ENCODE assay signal across 8 cellular contexts in the genomic region with DNA sequence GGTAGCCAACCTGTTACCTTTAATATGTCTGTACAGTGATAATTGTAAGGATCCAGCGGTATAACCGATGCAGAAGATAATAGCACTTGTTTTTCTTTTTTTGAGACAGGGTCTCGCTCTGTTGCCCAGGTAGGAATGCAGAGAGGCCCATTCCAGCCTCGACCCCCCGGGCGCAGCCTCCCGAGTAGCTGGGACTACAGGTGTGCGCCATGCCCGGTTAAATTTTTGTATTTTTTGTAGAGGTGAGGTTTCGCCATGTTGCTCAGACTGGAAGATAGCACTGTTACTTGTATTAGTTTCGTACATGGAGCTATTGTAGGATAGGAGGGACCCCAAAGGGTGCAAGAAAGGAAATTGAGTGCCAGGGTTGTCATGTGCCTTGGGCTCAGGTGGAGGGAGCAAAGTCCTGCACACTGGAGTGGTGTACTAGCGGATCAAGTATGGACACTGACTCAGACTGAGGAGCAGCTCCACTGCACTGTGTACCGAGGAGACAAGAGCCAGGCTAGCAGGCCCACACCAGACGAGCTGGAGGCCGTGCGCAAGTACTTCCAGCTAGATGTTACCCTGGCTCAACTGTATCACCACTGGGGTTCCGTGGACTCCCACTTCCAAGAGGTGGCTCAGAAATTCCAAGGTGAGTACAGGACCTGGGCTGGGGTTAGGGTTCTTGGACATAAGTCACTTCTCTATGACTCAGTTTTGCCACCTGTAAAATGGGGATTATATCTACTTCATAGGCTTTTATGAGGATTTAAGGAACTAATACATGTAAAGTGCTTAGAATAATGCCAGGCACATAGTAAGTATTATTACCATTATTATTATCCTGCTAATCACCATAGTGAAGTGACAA. TPM values are rescaled to one million over a fixed set of nuclear protein-coding genes. Genes with fewer than 3 reads are reported as not detected.
DNase-seq lines count a peak whose midpoint lies in the region; ATAC-seq and TF ChIP-seq lines count a peak whose summit lies in the region.

No MANE protein-coding gene starts in this region.

- H3K4me3 ChIP-seq in SU-DHL-6 (ENCODE audit: insufficient read depth, low read length, poor library complexity, severe bottlenecking), result peak overlapping the region; percentile 90
- peak overlapping the region; percentile 79 for H3K4me3 ChIP-seq in psoas muscle

- peak; percentile 49 for DNase-seq in DMS53 (lab: John Stamatoyannopoulos, UW)
- no peak for DNase-seq in DMS53 treated with DMSO at 0.1 percent for 48 hours (lab: John Stamatoyannopoulos, UW; ENCODE audit: unreplicated experiment)
- peak; percentile 35 for DNase-seq in fibroblast of gingiva (ENCODE audit: low read depth)
- no peak for DNase-seq in psoas muscle
- no peak for DNase-seq in occipital lobe (lab: John Stamatoyannopoulos, UW)
- no peak for DNase-seq in amniotic stem cell (lab: John Stamatoyannopoulos, UW)

- H4K20me1 ChIP-seq in SU-DHL-6 (ENCODE audit: low read depth, low read length), result no peaks in the 10 kb centered on the region

- H2AFZ ChIP-seq in SU-DHL-6 (ENCODE audit: low read depth, low read length, severe bottlenecking), result peak overlapping the region; percentile 43

- peaks cover 19% of the 10 kb centered on the region for H3K4me1 ChIP-seq in psoas muscle

- intact Hi-C loops in psoas muscle (cut with DNase I), result loop anchor here in 1 of 2 donors (5.0 kb wide), 1 partner anchor 37 kb away; no protein-coding TSS in a partner anchor

- peak overlapping the region; percentile 89 for H3K27ac ChIP-seq in SU-DHL-6 (ENCODE audit: low read depth, low read length)
- H3K27ac ChIP-seq in psoas muscle, result peak overlapping the region; percentile 86

- H3K9me2 ChIP-seq in SU-DHL-6 (replicated peaks; ENCODE audit: insufficient read depth, low read length), result no peaks in the 10 kb centered on the region

- peaks cover 20% of the 10 kb centered on the region for H3K79me2 ChIP-seq in SU-DHL-6 (ENCODE audit: insufficient read depth, low read length)

- no peak for ATAC-seq in psoas muscle
- ATAC-seq in GM18517 (IDR thresholded peaks at IDR 0.05; ENCODE audit: unreplicated experiment), result no peak

- H3K27me3 ChIP-seq in SU-DHL-6 (ENCODE audit: low read length), result no peaks in the 10 kb centered on the region
- no peaks in the 10 kb centered on the region for H3K27me3 ChIP-seq in psoas muscle (ENCODE audit: insufficient read depth in 3 of 3, low read length in 2 of 3)

- no peaks in the 10 kb centered on the region for H3K9me3 ChIP-seq in SU-DHL-6 (ENCODE audit: insufficient read depth, low read length)
- H3K9me3 ChIP-seq in psoas muscle, result no peaks in the 10 kb centered on the region

- peaks cover 12% of the 10 kb centered on the region; the same call in 1 of the 2 replicates for H3F3A ChIP-seq in SU-DHL-6 (ENCODE audit: insufficient read depth)

- TF ChIP-seq CTCF in SU-DHL-6 (IDR thresholded peaks at IDR 0.05; ENCODE audit: insufficient read depth, low read length, poor library complexity, severe bottlenecking), result no peak
- TF ChIP-seq CTCF in psoas muscle (IDR thresholded peaks at IDR 0.05), result no peak

- WGBS in psoas muscle, 3 donors, result 36 to 38% (median 36%) methylated on average over 17 of the region's 17 CpGs

- H3K9ac ChIP-seq in SU-DHL-6 (ENCODE audit: low read length), result peak overlapping the region; percentile 81

- H3K36me3 ChIP-seq in SU-DHL-6 (ENCODE audit: low read length) (no peaks in the 10 kb centered on the region), psoas muscle (ENCODE audit: insufficient read depth in 1 of 2, low read depth in 1 of 2) (peaks cover 2 to 75% of the 10 kb centered on the region in 2 donors)

- peak overlapping the region; percentile 85 for H3K4me2 ChIP-seq in SU-DHL-6 (ENCODE audit: low read depth, low read length, poor library complexity, severe bottlenecking)

RNA-seq across cellular contexts. Expression of gene OGG1, which starts 1.0 kb away (rescaled TPM):
- total RNA-seq in psoas muscle, result 1 to 10 TPM; 6.9 to 9.5 (median 8.1) TPM
- 10 to 100 TPM in 1 of 3 donors, 1 to 10 TPM in 2; 6.3 to 19.7 (median 9.1) TPM for polyA plus RNA-seq in psoas muscle
- 61.3 TPM for total RNA-seq in occipital lobe

RNA-seq across cellular contexts. Expression of gene CAMK1, which starts 19.0 kb away (rescaled TPM):
- 1 to 10 TPM; 4.5 to 7.2 (median 5.5) TPM for total RNA-seq in psoas muscle
- polyA plus RNA-seq in psoas muscle, result 1 to 10 TPM; 3.9 to 5.7 (median 5.5) TPM
- 56.1 TPM for total RNA-seq in occipital lobe

RNA-seq across cellular contexts. Expression of gene BRPF1, which starts 19.2 kb away (rescaled TPM):
- total RNA-seq in psoas muscle, result 10 to 100 TPM in 3 of 4 donors, 1 to 10 TPM in 1; 9.9 to 16.1 (median 12.5) TPM
- polyA plus RNA-seq in psoas muscle, result 1 to 10 TPM; 6.8 to 9.8 (median 9.0) TPM
- total RNA-seq in occipital lobe, result 16.8 TPM

RNA-seq across cellular contexts. Expression of gene TADA3, which starts 41.5 kb away (rescaled TPM):
- 10 to 100 TPM; 42.6 to 45.2 (median 43.2) TPM for total RNA-seq in psoas muscle
- 10 to 100 TPM; 42.2 to 75.7 (median 68.3) TPM for polyA plus RNA-seq in psoas muscle
- total RNA-seq in occipital lobe, result 28.1 TPM

RNA-seq across cellular contexts. Expression of gene ARPC4, which starts 42.1 kb away (rescaled TPM):
- 100 to 1,000 TPM in 1 of 4 donors, 10 to 100 TPM in 3; 53.9 to 117 (median 84.9) TPM for total RNA-seq in psoas muscle
- polyA plus RNA-seq in psoas muscle, result 100 to 1,000 TPM in 2 of 3 donors, 10 to 100 TPM in 1; 76.9 to 155 (median 142) TPM
- total RNA-seq in occipital lobe, result 162 TPM

Comparison
In these comparisons a context has a peak if more than half of its experiments do, and no peak if none do; other contexts are left out.
1. DNase-seq: peak in DMS53 (single experiment) and fibroblast of gingiva (single experiment); none in DMS53 treated with DMSO at 0.1 percent for 48 hours (single experiment), psoas muscle (0 of 2), occipital lobe (single experiment) and amniotic stem cell (single experiment).